ENCODE assay signal across 14 cellular contexts in genomic region chr17:81019563-81020442, GRCh38. TPM values are rescaled to one million over a fixed set of nuclear protein-coding genes. Genes with fewer than 3 reads are reported as not detected.
DNase-seq lines count a peak whose midpoint lies in the region; ATAC-seq lines count a peak whose summit lies in the region.
"Had no signal": no experiment of that assay in that cellular context is flagged by ENCODE, and none has a peak within 500 bp of the region (broad histone marks: within the 10 kb centered on the region; RNA-seq: fewer than 3 reads in every experiment).

No MANE protein-coding gene starts in this region.

- H3K27ac ChIP-seq in CD8-positive, alpha-beta memory T cell (ENCODE audit: low read depth, low read length): peak overlapping the region; percentile 80

- no peaks in the 10 kb centered on the region for H3K9me3 ChIP-seq in CD8-positive, alpha-beta memory T cell (ENCODE audit: low read length)
- no peaks in the 10 kb centered on the region for H3K9me3 ChIP-seq in T-helper 17 cell (ENCODE audit: control insufficient read depth, low read length, poor library complexity, severe bottlenecking)

- no peak for ATAC-seq in T-helper 17 cell
- no peak for ATAC-seq in sciatic nerve
- ATAC-seq in HG03457 (IDR thresholded peaks at IDR 0.05; ENCODE audit: unreplicated experiment): no peak
- no peak for ATAC-seq in GM21723 (IDR thresholded peaks at IDR 0.05; ENCODE audit: unreplicated experiment)

- intact Hi-C loops in sciatic nerve (cut with DNase I): no loop called here

- H3K4me1 Mint-ChIP-seq in CD8-positive, alpha-beta memory T cell: peaks cover 22 to 48% (median 32%) of the 10 kb centered on the region in 3 donors
- H3K4me1 Mint-ChIP-seq in T-helper 17 cell (peaks cover 24% of the 10 kb centered on the region), immature natural killer cell (peaks cover 40 to 55% of the 10 kb centered on the region in 2 donors)

- peak overlapping the region; percentile 19 for H3K4me3 ChIP-seq in CD8-positive, alpha-beta memory T cell (ENCODE audit: low read length)

- DNase-seq in CD8-positive, alpha-beta memory T cell: peak in 1 of 5 donors; percentile 42
- DNase-seq in T-helper 17 cell: no peak
- no peak for DNase-seq in immature natural killer cell
- peak; percentile 55 for DNase-seq in sciatic nerve (ENCODE audit: low spot score)
- no peak for DNase-seq in COR-L47 (lab: John Stamatoyannopoulos, UW)
- DNase-seq: activated CD4-positive, CD25-positive, alpha-beta regulatory T cell; activated T-cell treated with anti-CD3 and anti-CD28 coated beads for 4 hours; NCI-H2171; NCI-H82; stimulated activated CD4-positive, alpha-beta T cell treated with anti-CD3 and anti-CD28 coated beads, Interleukin-1b, Interleukin-23, amount 100 ng/mL, for 48 hours had no signal

- POLR2A ChIA-PET in CD8-positive, alpha-beta memory T cell (lab: Charles Lee): interaction anchor here (0.7 kb wide), 1 partner anchor 219 kb away, joined by 4 read pairs; the partner anchor contains the start of gene TEPSIN

- H3K27me3 Mint-ChIP-seq in CD8-positive, alpha-beta memory T cell: peaks cover 0 to 5% of the 10 kb centered on the region in 2 donors
- H3K27me3 Mint-ChIP-seq in T-helper 17 cell (no peaks in the 10 kb centered on the region), immature natural killer cell (ENCODE audit: low read depth in 3 of 3) (peaks cover 0 to 8% (median 0%) of the 10 kb centered on the region in 3 donors)

- H3K9me3 Mint-ChIP-seq in CD8-positive, alpha-beta memory T cell: peaks cover 0 to 10% (median 2%) of the 10 kb centered on the region in 5 donors
- H3K9me3 Mint-ChIP-seq in immature natural killer cell: no peaks in the 10 kb centered on the region

- H3K36me3 Mint-ChIP-seq in CD8-positive, alpha-beta memory T cell: peaks cover 0 to 3% (median 0%) of the 10 kb centered on the region in 3 donors
- H3K36me3 Mint-ChIP-seq in T-helper 17 cell (ENCODE audit: low read depth) (no peaks in the 10 kb centered on the region), immature natural killer cell (peaks cover 0 to 4% (median 0%) of the 10 kb centered on the region in 3 donors)

- no peaks in the 10 kb centered on the region for H3K27me3 ChIP-seq in CD8-positive, alpha-beta memory T cell (ENCODE audit: insufficient read depth, low read length, poor library complexity, severe bottlenecking)
- H3K27me3 ChIP-seq: left lung had no signal

- peak overlapping the region in 4 of 7 donors; percentile 16 to 65 (median 28) for H3K4me3 Mint-ChIP-seq in CD8-positive, alpha-beta memory T cell
- H3K4me3 Mint-ChIP-seq in T-helper 17 cell: peak overlapping the region; percentile 50
- peak overlapping the region in 4 of 5 donors; percentile 38 to 58 (median 41) for H3K4me3 Mint-ChIP-seq in immature natural killer cell
- H3K4me3 Mint-ChIP-seq: nephron had no signal

- peaks cover 24% of the 10 kb centered on the region for H3K4me1 ChIP-seq in CD8-positive, alpha-beta memory T cell (ENCODE audit: insufficient read depth, low read length)

- CTCF ChIA-PET in CD8-positive, alpha-beta memory T cell (lab: Charles Lee): interaction anchor here (0.7 to 5.1 kb wide), 8 partner anchors 17 to 727 kb away, joined by 3 to 42 read pairs (median 4); no protein-coding TSS in a partner anchor

- peak overlapping the region in 5 of 8 donors; percentile 40 to 88 (median 79) for H3K27ac Mint-ChIP-seq in CD8-positive, alpha-beta memory T cell
- H3K27ac Mint-ChIP-seq in T-helper 17 cell (peak overlapping the region; percentile 95), immature natural killer cell (peak overlapping the region in 4 of 6 donors; percentile 64 to 82 (median 74))

- no peaks in the 10 kb centered on the region for H3K36me3 ChIP-seq in CD8-positive, alpha-beta memory T cell (ENCODE audit: insufficient read depth, low read length)
- H3K36me3 ChIP-seq: left lung had no signal

RNA-seq across cellular contexts. Expression of gene BAIAP2, which starts 15.1 kb away (rescaled TPM):
- 1 to 10 TPM; 5.3 to 8.8 TPM for total RNA-seq in CD8-positive, alpha-beta memory T cell
- polyA plus RNA-seq in CD8-positive, alpha-beta memory T cell: 6.6 TPM
- total RNA-seq in T-helper 17 cell (10 to 100 TPM; 11.0 to 13.9 TPM), sciatic nerve (50.9 TPM)
- polyA plus RNA-seq in immature natural killer cell: 1 to 10 TPM; 1.1 to 5.1 (median 4.7) TPM

RNA-seq across cellular contexts. Expression of gene CHMP6, which starts 28.2 kb away (rescaled TPM):
- total RNA-seq in CD8-positive, alpha-beta memory T cell: 10 to 100 TPM; 31.2 to 32.7 TPM
- polyA plus RNA-seq in CD8-positive, alpha-beta memory T cell: 45.1 TPM
- total RNA-seq in T-helper 17 cell: 10 to 100 TPM; 21.0 to 25.6 TPM
- 10 to 100 TPM; 67.7 to 71.4 (median 70.2) TPM for polyA plus RNA-seq in immature natural killer cell
- total RNA-seq in sciatic nerve: 26.8 TPM
